ENCODE assay signal across 32 cellular contexts in genomic region chr9:107861075-107861474, GRCh38.
"Had no signal": no experiment of that assay in that cellular context is flagged by ENCODE, and none has a peak within 500 bp of the region (broad histone marks: within the 10 kb centered on the region; RNA-seq: fewer than 3 reads in every experiment).

No MANE protein-coding gene starts in this region.

- H3K27me3 ChIP-seq: brain microvascular endothelial cell, ovary, uterus had no signal

- DNase-seq: activated CD4-positive, alpha-beta memory T cell treated with anti-CD3 and anti-CD28 coated beads for 36 hours; activated CD4-positive, alpha-beta T cell treated with anti-CD3 and anti-CD28 coated beads, Interleukin-2, amount 10 ng/mL, durations not matched to agents 24 days and 14 days; activated CD4-positive, CD25-positive, alpha-beta regulatory T cell treated with anti-CD3 and anti-CD28 coated beads, Interleukin-2, amount 50 U/mL, for 72 hours; activated CD8-positive, alpha-beta memory T cell treated with anti-CD3 and anti-CD28 coated beads, Interleukin-2, amount 50 U/mL, for 4 hours; activated gamma-delta T cell treated with Interleukin-2 at 50 U/mL for 16 hours; activated naive CD4-positive, alpha-beta T cell treated with anti-CD3 and anti-CD28 coated beads, Interleukin-2, amount 50 U/mL, for 16 hours; activated T-cell treated with anti-CD3 and anti-CD28 coated beads, Interleukin-2, amount 50 U/mL, for 1 hour; amniotic stem cell; brain microvascular endothelial cell; cortex of kidney; effector memory CD8-positive, alpha-beta T cell; islet precursor cell; left ventricle myocardium superior; mammary epithelial cell; naive B cell; nephron progenitor cell; ovary; stimulated activated CD4-positive, alpha-beta T cell treated with anti-CD3 and anti-CD28 coated beads, Interleukin-1b, Interleukin-23, amount 100 ng/mL, for 48 hours; stimulated activated CD4-positive, alpha-beta T cell treated with anti-CD3 and anti-CD28 coated beads, Interleukin-4, amount 100 ng/mL, for 4 hours; stimulated activated CD8-positive, alpha-beta memory T cell treated with anti-CD3 and anti-CD28 coated beads, Interleukin-4, amount 100 ng/mL, for 48 hours; stimulated activated naive CD8-positive, alpha-beta T cell treated with anti-CD3 and anti-CD28 coated beads, Interleukin-15, amount 100 ng/mL, for 72 hours; substantia nigra; T-helper 9 cell; uterus had no signal

- H3K9me3 Mint-ChIP-seq: activated CD4-positive, alpha-beta memory T cell treated with anti-CD3 and anti-CD28 coated beads for 36 hours; activated CD4-positive, alpha-beta T cell treated with anti-CD3 and anti-CD28 coated beads, Interleukin-2, amount 10 ng/mL, durations not matched to agents 24 days and 14 days; mesothelial cell of epicardium; stimulated activated memory B cell treated with anti-CD40 and anti-IgM and Interleukin-4, amounts not matched to agents 10 μg/mL and 1 μg/mL and 100 μg/mL, for 72 hours; T-helper 1 cell treated with Interleukin-12 subunit alpha and Interleukin-12 subunit beta and Interleukin-4 antibody, amounts not matched to agents 30 μg/mL and 1 μg/mL, for 36 hours; type B pancreatic cell had no signal

- H3K36me3 Mint-ChIP-seq: activated CD4-positive, alpha-beta memory T cell treated with anti-CD3 and anti-CD28 coated beads for 36 hours; mesothelial cell of epicardium; naive B cell; stimulated activated memory B cell treated with anti-CD40 and anti-IgM and Interleukin-4, amounts not matched to agents 10 μg/mL and 1 μg/mL and 100 μg/mL, for 72 hours; type B pancreatic cell had no signal

- H3K4me3 Mint-ChIP-seq: activated CD4-positive, alpha-beta memory T cell treated with anti-CD3 and anti-CD28 coated beads for 36 hours; activated CD4-positive, alpha-beta T cell treated with anti-CD3 and anti-CD28 coated beads, Interleukin-2, amount 10 ng/mL, durations not matched to agents 24 days and 14 days; effector memory CD8-positive, alpha-beta T cell; mesothelial cell of epicardium; nephron progenitor cell; stimulated activated memory B cell treated with anti-CD40 and anti-IgM and Interleukin-4, amounts not matched to agents 10 μg/mL and 1 μg/mL and 100 μg/mL, for 72 hours; stimulated activated naive CD8-positive, alpha-beta T cell treated with anti-CD3 and anti-CD28 coated beads, Interleukin-15, amount 100 ng/mL, for 72 hours; T-helper 1 cell treated with Interleukin-12 subunit alpha and Interleukin-12 subunit beta and Interleukin-4 antibody, amounts not matched to agents 30 μg/mL and 1 μg/mL, for 36 hours; type B pancreatic cell had no signal

- H3K9me3 ChIP-seq: ovary, prostate gland, uterus had no signal

- H3K27ac ChIP-seq: brain microvascular endothelial cell, ovary, prostate gland, VCaP had no signal

- H3K4me1 ChIP-seq: prostate gland, uterus had no signal

- H3K4me3 ChIP-seq: ovary, prostate gland, smooth muscle cell, uterus had no signal

- ATAC-seq: effector memory CD8-positive, alpha-beta T cell; esophagus mucosa; left ventricle myocardium superior; stimulated activated memory B cell treated with anti-CD40 and anti-IgM and Interleukin-4, amounts not matched to agents 10 μg/mL and 1 μg/mL and 100 μg/mL, for 72 hours; stimulated activated naive CD8-positive, alpha-beta T cell treated with anti-CD3 and anti-CD28 coated beads, Interleukin-15, amount 100 ng/mL, for 72 hours had no signal

- H3K27me3 Mint-ChIP-seq: activated CD4-positive, alpha-beta memory T cell treated with anti-CD3 and anti-CD28 coated beads for 36 hours; activated CD4-positive, alpha-beta T cell treated with anti-CD3 and anti-CD28 coated beads, Interleukin-2, amount 10 ng/mL, durations not matched to agents 24 days and 14 days; effector memory CD8-positive, alpha-beta T cell; naive B cell; stimulated activated memory B cell treated with anti-CD40 and anti-IgM and Interleukin-4, amounts not matched to agents 10 μg/mL and 1 μg/mL and 100 μg/mL, for 72 hours; stimulated activated naive CD8-positive, alpha-beta T cell treated with anti-CD3 and anti-CD28 coated beads, Interleukin-15, amount 100 ng/mL, for 72 hours had no signal

- H3K4me1 Mint-ChIP-seq: activated CD4-positive, alpha-beta T cell treated with anti-CD3 and anti-CD28 coated beads, Interleukin-2, amount 10 ng/mL, durations not matched to agents 24 days and 14 days; nephron progenitor cell; stimulated activated memory B cell treated with anti-CD40 and anti-IgM and Interleukin-4, amounts not matched to agents 10 μg/mL and 1 μg/mL and 100 μg/mL, for 72 hours; stimulated activated naive CD8-positive, alpha-beta T cell treated with anti-CD3 and anti-CD28 coated beads, Interleukin-15, amount 100 ng/mL, for 72 hours had no signal

- H3K27ac Mint-ChIP-seq: activated CD4-positive, alpha-beta memory T cell treated with anti-CD3 and anti-CD28 coated beads for 36 hours; activated CD4-positive, alpha-beta T cell treated with anti-CD3 and anti-CD28 coated beads, Interleukin-2, amount 10 ng/mL, durations not matched to agents 24 days and 14 days; effector memory CD8-positive, alpha-beta T cell; mesothelial cell of epicardium; nephron progenitor cell; stimulated activated memory B cell treated with anti-CD40 and anti-IgM and Interleukin-4, amounts not matched to agents 10 μg/mL and 1 μg/mL and 100 μg/mL, for 72 hours; stimulated activated naive CD8-positive, alpha-beta T cell treated with anti-CD3 and anti-CD28 coated beads, Interleukin-15, amount 100 ng/mL, for 72 hours; T-helper 1 cell treated with Interleukin-12 subunit alpha and Interleukin-12 subunit beta and Interleukin-4 antibody, amounts not matched to agents 30 μg/mL and 1 μg/mL, for 36 hours; type B pancreatic cell had no signal

- H3K36me3 ChIP-seq: brain microvascular endothelial cell, ovary, prostate gland, uterus had no signal
